8 cellular contexts compared by ENCODE assay signal in genomic region chrX:103343105-103343504, GRCh38. TPM values are rescaled to one million over a fixed set of nuclear protein-coding genes. Genes with fewer than 3 reads are reported as not detected.
DNase-seq lines count a peak whose midpoint lies in the region; ATAC-seq, FAIRE-seq and TF ChIP-seq lines count a peak whose summit lies in the region.

No MANE protein-coding gene starts in this region.

- no peak overlapping the region for H4K91ac ChIP-seq in mesenchymal stem cell (ENCODE audit: low read length)

- no peak for ATAC-seq in Right ventricle myocardium superior (ENCODE audit: poor library complexity)
- peak; percentile 61 for ATAC-seq in HG03103 (IDR thresholded peaks at IDR 0.05; ENCODE audit: low read depth, unreplicated experiment)
- no peak for ATAC-seq in HG02759 (IDR thresholded peaks at IDR 0.05; ENCODE audit: unreplicated experiment)

- H3K9me3 ChIP-seq in right atrium auricular region (no peaks in the 10 kb centered on the region), mesenchymal stem cell (ENCODE audit: control insufficient read depth, low read length) (no peaks in the 10 kb centered on the region)

- H2AFZ ChIP-seq in mesenchymal stem cell (ENCODE audit: low read depth, low read length), result no peak overlapping the region

- H2AK5ac ChIP-seq in mesenchymal stem cell (ENCODE audit: low read length, severe bottlenecking), result no peak overlapping the region

- no peak overlapping the region for H2BK12ac ChIP-seq in mesenchymal stem cell (ENCODE audit: low read length in 2 of 2)

- no peak overlapping the region for H3K27ac ChIP-seq in right atrium auricular region
- no peak overlapping the region for H3K27ac ChIP-seq in mesenchymal stem cell (ENCODE audit: low read length, poor library complexity, severe bottlenecking)

- no peak overlapping the region for H3K4ac ChIP-seq in mesenchymal stem cell (ENCODE audit: low read depth in 1 of 2, low read length in 2 of 2)

- intact Hi-C loops in Right ventricle myocardium superior (cut with DNase I), result loop anchor here (5.0 kb wide), 1 partner anchor 124 kb away; no protein-coding TSS in a partner anchor

- H3K36me3 ChIP-seq in right atrium auricular region (no peaks in the 10 kb centered on the region), mesenchymal stem cell (ENCODE audit: control insufficient read depth in 1 of 2, insufficient read depth in 2 of 2, low read depth in 1 of 2, low read length in 2 of 2) (no peaks in the 10 kb centered on the region)

- no peak overlapping the region for H3K18ac ChIP-seq in mesenchymal stem cell (ENCODE audit: low read depth in 1 of 2, low read length in 2 of 2)

- no peak overlapping the region for H3K4me3 ChIP-seq in right atrium auricular region
- no peak overlapping the region for H3K4me3 ChIP-seq in cardiac fibroblast (replicated peaks in 1 of 2; ENCODE audit: low read depth in 2 of 2, low read length in 2 of 2)
- H3K4me3 ChIP-seq in mesenchymal stem cell (ENCODE audit: insufficient read depth in 1 of 2, low read depth in 1 of 2, low read length in 2 of 2), result no peak overlapping the region

- H3K27me3 ChIP-seq in right atrium auricular region, result peaks cover 0 to 3% of the 10 kb centered on the region in 2 donors
- peaks cover 0 to 26% of the 10 kb centered on the region in 2 experiments for H3K27me3 ChIP-seq in mesenchymal stem cell (ENCODE audit: control insufficient read depth in 1 of 2, insufficient read depth in 1 of 2, low read length in 2 of 2)

- H2BK5ac ChIP-seq in mesenchymal stem cell (ENCODE audit: low read depth, low read length, poor library complexity, severe bottlenecking), result no peak overlapping the region

- no peaks in the 10 kb centered on the region for H3K79me1 ChIP-seq in mesenchymal stem cell (replicated peaks; ENCODE audit: low read length, poor library complexity, severe bottlenecking)

- no peak overlapping the region for H4K8ac ChIP-seq in mesenchymal stem cell (ENCODE audit: low read length)

- peak overlapping the region; percentile 37 for H3K9ac ChIP-seq in mesenchymal stem cell (ENCODE audit: low read length)

- no peak for FAIRE-seq in urothelium cell line (lab: Jason Lieb, UNC)

- H3K14ac ChIP-seq in mesenchymal stem cell (ENCODE audit: low read length in 2 of 2), result no peak overlapping the region

- H3K4me2 ChIP-seq in mesenchymal stem cell (ENCODE audit: low read length, poor library complexity, severe bottlenecking), result no peak overlapping the region

- DNase-seq in right atrium auricular region (ENCODE audit: low spot score) (no peak), Right ventricle myocardium superior (no peak), SK-N-DZ (ENCODE audit: low spot score) (peak; percentile 15), cardiac fibroblast (ENCODE audit: low read depth in 2 of 2) (peak; percentile 66), mesenchymal stem cell (peak; percentile 47), urothelium cell line (ENCODE audit: low spot score) (peak; percentile 4)

- H2BK120ac ChIP-seq in mesenchymal stem cell (ENCODE audit: low read depth, low read length), result no peak overlapping the region

- no peak overlapping the region for H3K23ac ChIP-seq in mesenchymal stem cell (ENCODE audit: low read length in 2 of 2)

- H3K4me1 ChIP-seq in right atrium auricular region (no peaks in the 10 kb centered on the region), mesenchymal stem cell (ENCODE audit: control insufficient read depth, insufficient read depth, low read depth, low read length) (no peaks in the 10 kb centered on the region)

- no CpG with 5 or more reads among the region's 2 CpGs for whole genome bisulfite sequencing in mesenchymal stem cell

- H2BK15ac ChIP-seq in mesenchymal stem cell (ENCODE audit: low read depth, poor library complexity, severe bottlenecking), result no peak overlapping the region

- TF ChIP-seq CTCF in right atrium auricular region (IDR thresholded peaks at IDR 0.05) (peak; percentile 40 to 72), cardiac fibroblast (IDR thresholded peaks at IDR 0.05; ENCODE audit: low read depth, low read length) (peak; percentile 65)

RNA-seq across cellular contexts. Expression of gene TCEAL7, which starts 13.1 kb away (rescaled TPM):
- total RNA-seq in right atrium auricular region (1 to 10 TPM; 7.8 to 8.0 TPM), Right ventricle myocardium superior (1.7 TPM)
- polyA plus RNA-seq in SK-N-DZ (2014; cell fraction: cytosol; rRNA removed), result 68.2 and 83.1 TPM in 2 replicates
- 41.4 and 42.5 TPM in 2 replicates for polyA plus RNA-seq in SK-N-DZ (2014; cell fraction: nucleus; rRNA removed)
- 0.54 TPM for polyA plus RNA-seq in mesenchymal stem cell (2013, experiment 1 of 2)
- 0.33 TPM for polyA plus RNA-seq in mesenchymal stem cell (2013, experiment 2 of 2)

RNA-seq across cellular contexts. Expression of gene TCEAL9, which starts 13.2 kb away (rescaled TPM):
- total RNA-seq in right atrium auricular region, result 10 to 100 TPM; 43.3 to 56.9 TPM
- 16.2 TPM for total RNA-seq in Right ventricle myocardium superior
- polyA plus RNA-seq in SK-N-DZ (2014; cell fraction: cytosol; rRNA removed), result 35.8 and 54.6 TPM in 2 replicates
- 20.7 and 32.7 TPM in 2 replicates for polyA plus RNA-seq in SK-N-DZ (2014; cell fraction: nucleus; rRNA removed)
- polyA plus RNA-seq in mesenchymal stem cell (2013, experiment 1 of 2), result 324 TPM
- 335 TPM for polyA plus RNA-seq in mesenchymal stem cell (2013, experiment 2 of 2)

RNA-seq across cellular contexts. Expression of gene BEX2, which starts 32.3 kb away (rescaled TPM):
- total RNA-seq in right atrium auricular region (10 to 100 TPM; 16.4 to 59.9 TPM), Right ventricle myocardium superior (0.75 TPM)
- polyA plus RNA-seq in SK-N-DZ (2014; cell fraction: cytosol; rRNA removed), result 40.0 and 40.8 TPM in 2 replicates
- polyA plus RNA-seq in SK-N-DZ (2014; cell fraction: nucleus; rRNA removed), result 23.7 and 31.8 TPM in 2 replicates
- 3.2 TPM for polyA plus RNA-seq in mesenchymal stem cell (2013, experiment 1 of 2)
- 3.8 TPM for polyA plus RNA-seq in mesenchymal stem cell (2013, experiment 2 of 2)

RNA-seq across cellular contexts. Expression of gene BEX3, which starts 33.2 kb away (rescaled TPM):
- 100 to 1,000 TPM; 201 to 229 TPM for total RNA-seq in right atrium auricular region
- 164 TPM for total RNA-seq in Right ventricle myocardium superior
- 226 and 291 TPM in 2 replicates for polyA plus RNA-seq in SK-N-DZ (2014; cell fraction: cytosol; rRNA removed)
- polyA plus RNA-seq in SK-N-DZ (2014; cell fraction: nucleus; rRNA removed), result 185 and 228 TPM in 2 replicates
- polyA plus RNA-seq in mesenchymal stem cell (2013, experiment 1 of 2), result 431 TPM
- 447 TPM for polyA plus RNA-seq in mesenchymal stem cell (2013, experiment 2 of 2)

Comparison
In these comparisons a context has a peak if more than half of its experiments do, and no peak if none do; other contexts are left out.
1. DNase-seq: peak in SK-N-DZ (single experiment), cardiac fibroblast (2 of 2), mesenchymal stem cell (single experiment) and urothelium cell line (single experiment); none in right atrium auricular region (single experiment) and Right ventricle myocardium superior (single experiment).